9 cellular contexts compared by ENCODE assay signal in the genomic region with DNA sequence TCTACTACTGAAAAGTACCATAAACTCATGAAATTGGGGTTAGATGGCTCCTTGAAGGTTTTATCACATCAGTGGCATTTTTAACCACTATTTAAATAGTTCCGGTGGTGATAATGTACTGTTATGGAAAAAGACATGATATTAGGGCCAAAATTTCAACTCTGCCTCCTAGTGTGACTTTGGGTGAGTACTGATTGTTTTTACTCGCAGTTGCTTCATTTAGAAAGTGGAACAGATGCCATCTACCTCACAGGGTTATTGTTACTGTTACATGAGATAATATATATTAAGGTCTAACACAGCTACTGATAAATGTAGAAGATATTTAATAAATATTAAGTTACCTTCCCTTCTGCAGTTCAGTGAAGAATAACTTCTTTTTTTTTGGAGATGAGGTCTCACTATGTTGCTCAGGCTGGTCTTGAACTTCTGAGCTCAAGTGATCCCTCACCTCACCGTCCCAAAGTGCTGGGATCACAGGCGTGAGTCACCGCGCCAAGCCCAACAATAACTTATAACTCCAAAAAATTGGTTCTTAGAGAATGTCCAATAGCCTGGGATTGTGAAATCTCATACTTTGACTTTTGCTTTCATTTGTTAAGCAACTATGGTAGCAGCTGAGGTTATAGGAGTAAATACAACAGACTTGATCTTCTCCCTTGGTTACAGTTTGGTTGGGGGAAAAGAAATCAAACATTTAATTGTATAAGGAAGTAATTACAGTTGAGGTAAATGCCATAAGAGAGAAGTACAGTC. TPM values are rescaled to one million over a fixed set of nuclear protein-coding genes. Genes with fewer than 3 reads are reported as not detected.
DNase-seq lines count a peak whose midpoint lies in the region; TF ChIP-seq lines count a peak whose summit lies in the region.
"Had no signal": no experiment of that assay in that cellular context is flagged by ENCODE, and none has a peak within 500 bp of the region (broad histone marks: within the 10 kb centered on the region; RNA-seq: fewer than 3 reads in every experiment).

No MANE protein-coding gene starts in this region.

- peak overlapping the region; percentile 91 to 98 (median 96) for H3K27ac Mint-ChIP-seq in CD14-positive monocyte
- H3K27ac Mint-ChIP-seq in nephron progenitor cell: peak overlapping the region; percentile 88

- H3K9me3 Mint-ChIP-seq in CD14-positive monocyte (no peaks in the 10 kb centered on the region), nephron progenitor cell (no peaks in the 10 kb centered on the region)

- H3K27ac ChIP-seq in Karpas-422 (ENCODE audit: low read length) (peak overlapping the region; percentile 50), duodenal mucosa (ENCODE audit: low read depth, low read length) (peak overlapping the region; percentile 35)

- peak overlapping the region; percentile 52 to 69 for H3K4me3 Mint-ChIP-seq in CD14-positive monocyte
- no peak overlapping the region for H3K4me3 Mint-ChIP-seq in nephron progenitor cell

- DNase-seq in CD14-positive monocyte (ENCODE audit: low spot score) (no peak), Karpas-422 (no peak), nephron progenitor cell (no peak), NCI-H2107 treated with DMSO at 0.1 percent for 48 hours (lab: John Stamatoyannopoulos, UW; ENCODE audit: unreplicated experiment) (no peak), NCI-H82 treated with DMSO at 0.1 percent for 48 hours (lab: John Stamatoyannopoulos, UW; ENCODE audit: unreplicated experiment) (no peak)
- DNase-seq in NK-92 treated with Interleukin-12 subunit alpha and Interleukin-12 subunit beta, amount 100 ng/mL, for 24 hours (lab: John Stamatoyannopoulos, UW): no peak
- no peak for DNase-seq in activated CD4-positive, alpha-beta T cell treated with anti-CD3 and anti-CD28 coated beads for 48 hours
- DNase-seq: activated naive CD4-positive, alpha-beta T cell treated with anti-CD3 and anti-CD28 coated beads, Interleukin-2, amount 50 U/mL, for 16 hours had no signal

- no peak overlapping the region for H3K4me3 ChIP-seq in Karpas-422 (ENCODE audit: low read length)
- no peak overlapping the region for H3K4me3 ChIP-seq in duodenal mucosa (ENCODE audit: low read depth in 1 of 2, low read length in 2 of 2)

- no peaks in the 10 kb centered on the region for H3K36me3 ChIP-seq in Karpas-422 (ENCODE audit: insufficient read depth, low read length)
- no peaks in the 10 kb centered on the region for H3K36me3 ChIP-seq in duodenal mucosa (ENCODE audit: control insufficient read depth in 1 of 2, insufficient read depth in 2 of 2, low read length in 2 of 2)

- peaks cover 5% of the 10 kb centered on the region for H4K20me1 ChIP-seq in Karpas-422 (ENCODE audit: insufficient read depth, low read depth, low read length)

- H3K79me2 ChIP-seq in Karpas-422 (ENCODE audit: low read length): peaks cover 100% of the 10 kb centered on the region

- TF ChIP-seq CTCF in CD14-positive monocyte (IDR thresholded peaks at IDR 0.05): no peak
- TF ChIP-seq CTCF in nephron progenitor cell (IDR thresholded peaks at IDR 0.05): no peak

- no peaks in the 10 kb centered on the region for H3K9me2 ChIP-seq in Karpas-422 (replicated peaks; ENCODE audit: insufficient read depth, low read length)

- H3K4me1 ChIP-seq in Karpas-422 (ENCODE audit: low read length) (peaks cover 48% of the 10 kb centered on the region), duodenal mucosa (ENCODE audit: control insufficient read depth in 1 of 2, insufficient read depth in 2 of 2, low read length in 2 of 2) (peaks cover 25 to 29% of the 10 kb centered on the region in 2 donors)

- H3K36me3 Mint-ChIP-seq in CD14-positive monocyte (peaks cover 3 to 7% of the 10 kb centered on the region in 2 donors), nephron progenitor cell (ENCODE audit: low read depth) (peaks cover 19% of the 10 kb centered on the region)

- intact Hi-C loops in CD14-positive monocyte (cut with micrococcal nuclease): loop anchor here in 1 of 2 donors (10.0 kb wide), 1 partner anchor 109 kb away; no protein-coding TSS in a partner anchor

- no peak overlapping the region; the same call in 1 of the 2 replicates for H3K9ac ChIP-seq in Karpas-422 (ENCODE audit: low read length)
- H3K9ac ChIP-seq in duodenal mucosa (ENCODE audit: low read depth in 1 of 2, low read length in 2 of 2): no peak overlapping the region

- H3K4me1 Mint-ChIP-seq in CD14-positive monocyte (peaks cover 58% of the 10 kb centered on the region), nephron progenitor cell (peaks cover 22% of the 10 kb centered on the region)

- H2AFZ ChIP-seq in Karpas-422 (ENCODE audit: low read length): no peak overlapping the region

- H3K9me3 ChIP-seq in Karpas-422 (ENCODE audit: low read length) (no peaks in the 10 kb centered on the region), duodenal mucosa (ENCODE audit: control insufficient read depth in 1 of 2, low read length in 2 of 2) (no peaks in the 10 kb centered on the region)

- H3K27me3 ChIP-seq in Karpas-422 (ENCODE audit: low read length) (no peaks in the 10 kb centered on the region), duodenal mucosa (ENCODE audit: control insufficient read depth in 1 of 2, insufficient read depth in 2 of 2, low read length in 2 of 2) (no peaks in the 10 kb centered on the region)

- peak overlapping the region; percentile 21 for H3K4me2 ChIP-seq in Karpas-422 (ENCODE audit: low read depth, low read length, poor library complexity, severe bottlenecking)

- H3K27me3 Mint-ChIP-seq in CD14-positive monocyte (ENCODE audit: low read depth in 3 of 3) (no peaks in the 10 kb centered on the region), nephron progenitor cell (ENCODE audit: low read depth, poor library complexity) (no peaks in the 10 kb centered on the region)

RNA-seq across cellular contexts. Expression of gene MEF2A, which starts 48.3 kb away (rescaled TPM):
- polyA plus RNA-seq in CD14-positive monocyte: 10 to 100 TPM; 20.3 to 33.5 TPM
- 98.2 and 144 TPM in 2 replicates for total RNA-seq in Karpas-422 (2014; rRNA removed; shearing (Covaris generic); ENCODE audit: low replicate concordance)
